Comparison of ENCODE assay signal across 10 cellular contexts in genomic region chr1:219669556-219669955, GRCh38. TPM values are rescaled to one million over a fixed set of nuclear protein-coding genes. Genes with fewer than 3 reads are reported as not detected.
"Had no signal": no experiment of that assay in that cellular context is flagged by ENCODE, and none has a peak within 500 bp of the region (broad histone marks: within the 10 kb centered on the region; RNA-seq: fewer than 3 reads in every experiment).

No MANE protein-coding gene starts in this region.

- H3K36me3 ChIP-seq: HAP-1 had no signal

- H2AFZ ChIP-seq: GM23248 had no signal

- H3K4me1 ChIP-seq: HAP-1 had no signal

- ATAC-seq: HCT116, HepG2 had no signal

- H3K27ac ChIP-seq: GM23248, HL-60 had no signal

- H3K4me3 ChIP-seq: GM23248, HAP-1 had no signal

- H3K9me3 ChIP-seq: HAP-1 had no signal

- DNase-seq: GM23248, GOT3, H7, HFFc6 had no signal

- H3K9ac ChIP-seq: GM23248 had no signal

RNA-seq across cellular contexts. Expression of gene ZC3H11B, which starts 56.7 kb away (rescaled TPM):
- total RNA-seq: GM23248, HT1080 had no signal
- polyA plus RNA-seq: GM23248, IgD-negative memory B cell had no signal
